ENCODE assay signal across 8 cellular contexts in genomic region chr6:158972241-158973233, GRCh38. TPM values are rescaled to one million over a fixed set of nuclear protein-coding genes. Genes with fewer than 3 reads are reported as not detected.
DNase-seq lines count a peak whose midpoint lies in the region; ATAC-seq and TF ChIP-seq lines count a peak whose summit lies in the region.

No MANE protein-coding gene starts in this region.

- intact Hi-C loops in activated B cell treated with CpG ODN at 0.5 μM for 24 hours (cut with micrococcal nuclease) = loop anchor here (1.0 to 5.0 kb wide), 9 partner anchors 13 to 758 kb away; partner anchors contain the start of gene EZR
- intact Hi-C loops in Right ventricle myocardium superior (cut with DNase I) = loop anchor here (5.0 to 10.0 kb wide), 2 partner anchors 188 to 265 kb away; no protein-coding TSS in a partner anchor

- CTCF ChIA-PET in activated B cell treated with CpG ODN at 0.5 μM for 24 hours (lab: Charles Lee) = interaction anchor here (0.6 to 5.0 kb wide), 29 partner anchors 10 to 759 kb away, joined by 3 to 60 read pairs (median 4); partner anchors contain the start of genes DYNLT1, EZR, RSPH3 and SYTL3

- peaks cover 4 to 11% of the 10 kb centered on the region in 2 donors for H3K9me3 Mint-ChIP-seq in activated T-cell treated with anti-CD3 and anti-CD28 coated beads, Interleukin-2, amount 50 U/mL, for 72 hours
- peaks cover 7% of the 10 kb centered on the region for H3K9me3 Mint-ChIP-seq in activated B cell treated with CpG ODN at 0.5 μM for 24 hours

- peak; percentile 57 for TF ChIP-seq CTCF in activated B cell treated with CpG ODN at 0.5 μM for 24 hours (IDR thresholded peaks at IDR 0.05)

- H3K27me3 Mint-ChIP-seq in activated T-cell treated with anti-CD3 and anti-CD28 coated beads, Interleukin-2, amount 50 U/mL, for 72 hours (ENCODE audit: low read depth) = no peaks in the 10 kb centered on the region
- no peaks in the 10 kb centered on the region for H3K27me3 Mint-ChIP-seq in activated B cell treated with CpG ODN at 0.5 μM for 24 hours

- H3K36me3 Mint-ChIP-seq in activated T-cell treated with anti-CD3 and anti-CD28 coated beads, Interleukin-2, amount 50 U/mL, for 72 hours (ENCODE audit: insufficient read depth in 2 of 2) = peaks cover 7 to 15% of the 10 kb centered on the region in 2 donors
- peaks cover 11% of the 10 kb centered on the region for H3K36me3 Mint-ChIP-seq in activated B cell treated with CpG ODN at 0.5 μM for 24 hours (ENCODE audit: low read depth)

- DNase-seq in activated T-cell treated with anti-CD3 and anti-CD28 coated beads, Interleukin-2, amount 50 U/mL, for 72 hours = no peak
- no peak for DNase-seq in activated T-cell treated with anti-CD3 and anti-CD28 coated beads, Interleukin-2, amount 50 U/mL, for 48 hours
- DNase-seq in NCI-H2029 (lab: John Stamatoyannopoulos, UW) (peak; percentile 68), activated B cell treated with CpG ODN at 0.5 μM for 24 hours (no peak), Right ventricle myocardium superior (no peak), retina (peak; percentile 46), NCI-H128 (lab: John Stamatoyannopoulos, UW; ENCODE audit: unreplicated experiment) (no peak), islet precursor cell (no peak)

- no peak overlapping the region for H3K4me3 Mint-ChIP-seq in activated T-cell treated with anti-CD3 and anti-CD28 coated beads, Interleukin-2, amount 50 U/mL, for 72 hours
- H3K4me3 Mint-ChIP-seq in activated B cell treated with CpG ODN at 0.5 μM for 24 hours = no peak overlapping the region

- H3K4me1 Mint-ChIP-seq in activated T-cell treated with anti-CD3 and anti-CD28 coated beads, Interleukin-2, amount 50 U/mL, for 72 hours (ENCODE audit: low read depth) = peaks cover 5% of the 10 kb centered on the region
- H3K4me1 Mint-ChIP-seq in activated B cell treated with CpG ODN at 0.5 μM for 24 hours = peaks cover 6% of the 10 kb centered on the region

- POLR2A ChIA-PET in activated B cell treated with CpG ODN at 0.5 μM for 24 hours (lab: Charles Lee) = interaction anchor here (0.7 to 1.5 kb wide), 12 partner anchors 10 to 737 kb away, joined by 3 to 8 read pairs (median 4); partner anchors contain the start of gene EZR

- H3K27ac Mint-ChIP-seq in activated T-cell treated with anti-CD3 and anti-CD28 coated beads, Interleukin-2, amount 50 U/mL, for 72 hours = no peak overlapping the region
- no peak overlapping the region for H3K27ac Mint-ChIP-seq in activated B cell treated with CpG ODN at 0.5 μM for 24 hours

- peak; percentile 32 to 53 for ATAC-seq in activated T-cell treated with anti-CD3 and anti-CD28 coated beads, Interleukin-2, amount 50 U/mL, for 72 hours (replicated peaks in 1 of 2)
- peak; percentile 60 for ATAC-seq in activated B cell treated with CpG ODN at 0.5 μM for 24 hours (ENCODE audit: low read depth)
- peak; percentile 72 for ATAC-seq in Right ventricle myocardium superior (ENCODE audit: poor library complexity)

RNA-seq across cellular contexts. Expression of gene RSPH3, which starts 27.5 kb away (rescaled TPM):
- 1 to 10 TPM; 6.1 to 6.3 TPM for total RNA-seq in activated T-cell treated with anti-CD3 and anti-CD28 coated beads, Interleukin-2, amount 50 U/mL, for 72 hours
- total RNA-seq in activated B cell treated with CpG ODN at 0.5 μM for 24 hours (1.9 and 2.4 TPM in 2 replicates), Right ventricle myocardium superior (9.5 TPM)

Comparison
In these comparisons a context has a peak if more than half of its experiments do, and no peak if none do; other contexts are left out.
1. DNase-seq: peak in NCI-H2029 (single experiment) and retina (single experiment); none in activated T-cell treated with anti-CD3 and anti-CD28 coated beads, Interleukin-2, amount 50 U/mL, for 72 hours (0 of 2), activated T-cell treated with anti-CD3 and anti-CD28 coated beads, Interleukin-2, amount 50 U/mL, for 48 hours (0 of 2), activated B cell treated with CpG ODN at 0.5 μM for 24 hours (single experiment), Right ventricle myocardium superior (single experiment), NCI-H128 (single experiment) and islet precursor cell (single experiment).
2. Peak in every context shown above with its lines, with median percentiles within 50 percentile points of each other: ATAC-seq.